8 cellular contexts compared by ENCODE assay signal in genomic region chr12:55847603-55848329, GRCh38. TPM values are rescaled to one million over a fixed set of nuclear protein-coding genes. Genes with fewer than 3 reads are reported as not detected.
DNase-seq lines count a peak whose midpoint lies in the region; ATAC-seq and TF ChIP-seq lines count a peak whose summit lies in the region.

No MANE protein-coding gene starts in this region.

- H3K36me3 ChIP-seq in esophagus squamous epithelium, result no peaks in the 10 kb centered on the region
- no peaks in the 10 kb centered on the region for H3K36me3 ChIP-seq in naive thymus-derived CD4-positive, alpha-beta T cell (ENCODE audit: control insufficient read depth in 2 of 3, insufficient read depth in 3 of 3, low read length in 3 of 3)

- peaks cover 0 to 5% (median 0%) of the 10 kb centered on the region in 7 donors for H3K4me1 Mint-ChIP-seq in naive thymus-derived CD4-positive, alpha-beta T cell

- CTCF ChIA-PET in naive thymus-derived CD4-positive, alpha-beta T cell (lab: Charles Lee), result no interaction called here

- no peaks in the 10 kb centered on the region for H3K36me3 Mint-ChIP-seq in naive thymus-derived CD4-positive, alpha-beta T cell

- peak overlapping the region in 1 of 9 donors; percentile 36 for H3K27ac Mint-ChIP-seq in naive thymus-derived CD4-positive, alpha-beta T cell

- POLR2A ChIA-PET in naive thymus-derived CD4-positive, alpha-beta T cell (lab: Charles Lee), result interaction anchor here (2.0 kb wide), 1 partner anchor 18 kb away, joined by 5 read pairs; the partner anchor contains the start of gene DNAJC14

- H3K27ac ChIP-seq in esophagus squamous epithelium, result peak overlapping the region; percentile 75 to 91 (median 86)
- H3K27ac ChIP-seq in naive thymus-derived CD4-positive, alpha-beta T cell (ENCODE audit: low read depth, low read length), result no peak overlapping the region

- DNase-seq in GM04503 (ENCODE audit: low read depth), result peak; percentile 98
- DNase-seq in SW 1271 (lab: John Stamatoyannopoulos, UW), result peak; percentile 60 to 75
- peak; percentile 42 for DNase-seq in esophagus squamous epithelium (lab: John Stamatoyannopoulos, UW)
- no peak for DNase-seq in naive thymus-derived CD4-positive, alpha-beta T cell
- no peak for DNase-seq in NCI-H526 treated with DMSO at 0.1 percent for 48 hours (lab: John Stamatoyannopoulos, UW)
- no peak for DNase-seq in NCI-H446 (lab: John Stamatoyannopoulos, UW)

- peak in 2 of 4 donors; percentile 35 to 43 for TF ChIP-seq POLR2A in esophagus squamous epithelium (IDR thresholded peaks at IDR 0.05)

- TF ChIP-seq CTCF in esophagus squamous epithelium (IDR thresholded peaks at IDR 0.05), result no peak

- WGBS in esophagus squamous epithelium, 2 donors, result 28 to 49% methylated on average over 3 to 4 of the region's 6 CpGs

- peaks cover 0 to 18% (median 0%) of the 10 kb centered on the region in 4 donors for H3K27me3 ChIP-seq in esophagus squamous epithelium
- no peaks in the 10 kb centered on the region for H3K27me3 ChIP-seq in naive thymus-derived CD4-positive, alpha-beta T cell (ENCODE audit: control insufficient read depth in 2 of 2, insufficient read depth in 2 of 2, low read length in 2 of 2)

- peaks cover 0 to 28% (median 5%) of the 10 kb centered on the region in 3 donors for H3K4me1 ChIP-seq in esophagus squamous epithelium
- H3K4me1 ChIP-seq in naive thymus-derived CD4-positive, alpha-beta T cell (ENCODE audit: control insufficient read depth in 2 of 2, insufficient read depth in 2 of 2, low read length in 2 of 2), result no peaks in the 10 kb centered on the region

- H3K4me3 ChIP-seq in esophagus squamous epithelium, result peak overlapping the region in 2 of 4 donors; percentile 3 to 7
- H3K4me3 ChIP-seq in naive thymus-derived CD4-positive, alpha-beta T cell (ENCODE audit: low read length), result no peak overlapping the region

- no peaks in the 10 kb centered on the region for H3K9me3 ChIP-seq in esophagus squamous epithelium
- H3K9me3 ChIP-seq in naive thymus-derived CD4-positive, alpha-beta T cell (ENCODE audit: control insufficient read depth in 2 of 3, low read length in 3 of 3), result no peaks in the 10 kb centered on the region

- peaks cover 0 to 17% (median 0%) of the 10 kb centered on the region in 5 donors for H3K27me3 Mint-ChIP-seq in naive thymus-derived CD4-positive, alpha-beta T cell

- no peaks in the 10 kb centered on the region for H3K9me3 Mint-ChIP-seq in naive thymus-derived CD4-positive, alpha-beta T cell

- H3K4me3 Mint-ChIP-seq in naive thymus-derived CD4-positive, alpha-beta T cell, result no peak overlapping the region

- ATAC-seq in naive thymus-derived CD4-positive, alpha-beta T cell, result peak; percentile 79
- ATAC-seq in GM18909 (IDR thresholded peaks at IDR 0.05; ENCODE audit: poor library complexity, unreplicated experiment), result no peak
- ATAC-seq in HG02571 (IDR thresholded peaks at IDR 0.05; ENCODE audit: unreplicated experiment), result no peak

- intact Hi-C loops in esophagus squamous epithelium (cut with DNase I), result no loop called here
- intact Hi-C loops in naive thymus-derived CD4-positive, alpha-beta T cell (cut with micrococcal nuclease), result no loop called here

RNA-seq across cellular contexts. Expression of gene MMP19, which starts 5.0 kb away (rescaled TPM):
- total RNA-seq in esophagus squamous epithelium, result 1 to 10 TPM; 1.5 to 3.1 (median 1.8) TPM
- total RNA-seq in naive thymus-derived CD4-positive, alpha-beta T cell, result under 1 TPM in 4 of 5 experiments, not detected in 1; 0.24 to 0.84 (median 0.54) TPM
- not detected for polyA plus RNA-seq in naive thymus-derived CD4-positive, alpha-beta T cell

RNA-seq across cellular contexts. Expression of gene DNAJC14, which starts 18.4 kb away (rescaled TPM):
- 10 to 100 TPM; 15.3 to 30.2 (median 19.9) TPM for total RNA-seq in esophagus squamous epithelium
- 10 to 100 TPM; 20.3 to 36.1 (median 35.9) TPM for total RNA-seq in naive thymus-derived CD4-positive, alpha-beta T cell
- 10 to 100 TPM; 31.9 to 50.4 TPM for polyA plus RNA-seq in naive thymus-derived CD4-positive, alpha-beta T cell

RNA-seq across cellular contexts. Expression of gene ORMDL2, which starts 29.9 kb away (rescaled TPM):
- total RNA-seq in esophagus squamous epithelium, result 10 to 100 TPM; 29.9 to 31.9 (median 31.1) TPM
- 10 to 100 TPM; 12.3 to 67.3 (median 40.5) TPM for total RNA-seq in naive thymus-derived CD4-positive, alpha-beta T cell
- polyA plus RNA-seq in naive thymus-derived CD4-positive, alpha-beta T cell, result 100 to 1,000 TPM in 1 of 2 donors, 10 to 100 TPM in 1; 96.0 to 107 TPM

RNA-seq across cellular contexts. Expression of gene SARNP, which starts 30.2 kb away (rescaled TPM):
- total RNA-seq in esophagus squamous epithelium, result 10 to 100 TPM; 22.6 to 60.1 (median 53.7) TPM
- total RNA-seq in naive thymus-derived CD4-positive, alpha-beta T cell, result 10 to 100 TPM; 28.0 to 73.0 (median 41.7) TPM
- polyA plus RNA-seq in naive thymus-derived CD4-positive, alpha-beta T cell, result 100 to 1,000 TPM in 1 of 2 donors, 10 to 100 TPM in 1; 89.7 to 115 TPM

Comparison
In these comparisons a context has a peak if more than half of its experiments do, and no peak if none do; other contexts are left out.
1. DNase-seq: peak in GM04503 (single experiment), SW 1271 (2 of 2) and esophagus squamous epithelium (single experiment); none in naive thymus-derived CD4-positive, alpha-beta T cell (0 of 9), NCI-H526 treated with DMSO at 0.1 percent for 48 hours (single experiment) and NCI-H446 (0 of 2).